Comparison of ENCODE assay signal across 12 cellular contexts in the genomic region with DNA sequence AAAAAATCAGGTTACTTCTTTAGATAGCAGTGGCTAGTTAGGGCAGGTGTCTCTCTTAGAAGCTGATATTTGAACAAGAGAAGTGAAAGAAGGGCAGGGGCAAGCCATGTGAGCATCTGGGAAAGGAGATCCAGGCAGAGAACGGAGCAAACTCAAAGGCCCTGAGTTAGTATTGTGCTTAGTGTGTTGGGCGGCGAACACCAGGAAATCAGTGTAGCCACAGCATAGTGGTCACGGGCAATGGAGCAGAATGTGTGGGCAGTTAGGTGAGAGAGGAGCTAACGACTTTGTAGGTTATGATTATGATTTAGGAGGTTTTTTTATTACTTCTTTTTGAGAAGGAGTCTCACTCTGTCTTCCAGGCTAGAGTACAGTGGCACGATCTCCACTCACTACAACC.
DNase-seq lines count a peak whose midpoint lies in the region; ATAC-seq and TF ChIP-seq lines count a peak whose summit lies in the region.
"Had no signal": no experiment of that assay in that cellular context is flagged by ENCODE, and none has a peak within 500 bp of the region (broad histone marks: within the 10 kb centered on the region; RNA-seq: fewer than 3 reads in every experiment).

No MANE protein-coding gene starts in this region.

- peaks cover 20% of the 10 kb centered on the region for H3K4me1 ChIP-seq in BLaER1
- H3K4me1 ChIP-seq in psoas muscle = peaks cover 24% of the 10 kb centered on the region

- H3K4me3 ChIP-seq in BLaER1 (no peak overlapping the region), psoas muscle (no peak overlapping the region)

- H3K27me3 ChIP-seq in BLaER1 (no peaks in the 10 kb centered on the region), psoas muscle (ENCODE audit: insufficient read depth in 3 of 3, low read length in 2 of 3) (no peaks in the 10 kb centered on the region)

- no peak overlapping the region for H3K27ac ChIP-seq in BLaER1
- no peak overlapping the region for H3K27ac ChIP-seq in psoas muscle

- no peaks in the 10 kb centered on the region for H3K9me3 ChIP-seq in BLaER1
- H3K9me3 ChIP-seq in psoas muscle = no peaks in the 10 kb centered on the region

- DNase-seq in GF-D8 (lab: John Stamatoyannopoulos, UW) = no peak
- no peak for DNase-seq in stimulated activated CD4-positive, alpha-beta T cell treated with anti-CD3 and anti-CD28 coated beads, Interleukin-1b, Interleukin-23, amount 100 ng/mL, for 48 hours
- DNase-seq in psoas muscle = no peak
- DNase-seq in T-helper 9 cell = no peak
- DNase-seq: effector CD8-positive, alpha-beta T cell; NCI-H2081 treated with DMSO at 0.1 percent for 48 hours; OCI-M1; posterior cingulate gyrus had no signal

- WGBS in psoas muscle, 3 donors = 95 to 97% (median 95%) methylated on average over 6 of the region's 6 CpGs

- peaks cover 88% of the 10 kb centered on the region for H3K36me3 ChIP-seq in BLaER1
- H3K36me3 ChIP-seq in psoas muscle (ENCODE audit: insufficient read depth in 1 of 2, low read depth in 1 of 2) = no peaks in the 10 kb centered on the region

- ATAC-seq in GM18867 (IDR thresholded peaks at IDR 0.05; ENCODE audit: unreplicated experiment) = peak; percentile 61
- ATAC-seq in GM21825 (IDR thresholded peaks at IDR 0.05; ENCODE audit: unreplicated experiment) = peak; percentile 73
- peak; percentile 70 for ATAC-seq in HG03571 (IDR thresholded peaks at IDR 0.05; ENCODE audit: unreplicated experiment)
- no peak for ATAC-seq in psoas muscle

- H4K20me1 ChIP-seq in BLaER1 = peaks cover 71% of the 10 kb centered on the region

- no peak for TF ChIP-seq CTCF in psoas muscle (IDR thresholded peaks at IDR 0.05)

- H3K9ac ChIP-seq in BLaER1 = no peak overlapping the region

- peak overlapping the region; percentile 58 for H3K4me2 ChIP-seq in BLaER1

- intact Hi-C loops in psoas muscle (cut with DNase I) = no loop called here

Comparison
In these comparisons a context has a peak if more than half of its experiments do, and no peak if none do; other contexts are left out.
1. ATAC-seq: peak in GM18867 (single experiment), GM21825 (single experiment) and HG03571 (single experiment); none in psoas muscle (0 of 4).